Comparison of ENCODE assay signal across 8 cellular contexts in the genomic region with DNA sequence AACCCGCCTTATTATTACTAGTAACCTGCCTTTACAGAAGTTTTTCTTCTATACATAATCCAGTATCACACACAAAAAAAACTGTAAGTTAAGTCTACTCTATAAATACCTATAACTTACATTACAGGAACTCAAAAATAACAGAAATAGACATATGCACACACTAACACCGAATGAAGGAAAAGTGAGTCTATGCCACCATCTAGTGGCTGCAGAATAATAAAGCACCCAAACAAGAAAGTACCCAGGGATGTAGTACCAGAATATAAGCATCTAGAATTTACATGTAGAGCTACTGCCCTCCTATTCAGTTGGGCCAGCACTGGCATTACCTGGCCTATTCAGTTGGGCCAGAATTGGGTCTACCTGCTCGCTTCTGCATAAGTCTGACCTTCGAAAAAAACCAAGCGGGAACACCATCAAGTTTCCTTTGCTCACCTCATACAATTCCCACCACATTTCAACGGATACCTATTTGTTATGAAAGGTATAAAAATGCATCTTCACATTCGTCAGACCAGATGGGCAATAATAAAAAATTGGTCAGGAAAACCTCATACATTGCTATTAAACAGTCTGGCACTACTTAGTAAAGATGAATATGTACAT. TPM values are rescaled to one million over a fixed set of nuclear protein-coding genes. Genes with fewer than 3 reads are reported as not detected.
DNase-seq lines count a peak whose midpoint lies in the region; ATAC-seq and TF ChIP-seq lines count a peak whose summit lies in the region.

No MANE protein-coding gene starts in this region.

- no peak for TF ChIP-seq POLR2A in esophagus muscularis mucosa (IDR thresholded peaks at IDR 0.05; ENCODE audit: low read depth)

- no peak for TF ChIP-seq EP300 in esophagus muscularis mucosa (IDR thresholded peaks at IDR 0.05)

- H3K36me3 Mint-ChIP-seq in T-helper 17 cell (ENCODE audit: low read depth) (no peaks in the 10 kb centered on the region), osteocyte (ENCODE audit: unreplicated experiment) (no peaks in the 10 kb centered on the region)

- peaks cover 1 to 12% (median 7%) of the 10 kb centered on the region in 4 donors for H3K4me1 ChIP-seq in esophagus muscularis mucosa

- peak; percentile 60 to 70 (median 67) for TF ChIP-seq CTCF in esophagus muscularis mucosa (IDR thresholded peaks at IDR 0.05)
- TF ChIP-seq CTCF in osteocyte (IDR thresholded peaks at IDR 0.05): peak; percentile 80

- H3K4me3 ChIP-seq in esophagus muscularis mucosa: no peak overlapping the region

- H3K27me3 Mint-ChIP-seq in T-helper 17 cell (no peaks in the 10 kb centered on the region), osteocyte (ENCODE audit: unreplicated experiment) (peaks cover 11% of the 10 kb centered on the region)

- in situ Hi-C loops in Caki2 (cut with HindIII; ENCODE audit: low pct_unique_long_range_greater_than_20kb, low sequenced_read_pairs): no loop called here

- no peaks in the 10 kb centered on the region for H3K27me3 ChIP-seq in esophagus muscularis mucosa

- H3K27ac ChIP-seq in esophagus muscularis mucosa (replicated peaks in 1 of 4): no peak overlapping the region

- H3K4me1 Mint-ChIP-seq in T-helper 17 cell (peaks cover 13% of the 10 kb centered on the region), osteocyte (ENCODE audit: unreplicated experiment) (peaks cover 18% of the 10 kb centered on the region)

- peak; percentile 45 for DNase-seq in Caki2 (ENCODE audit: low read depth)
- DNase-seq in NCI-H1930 (lab: John Stamatoyannopoulos, UW): peak; percentile 31 to 41
- DNase-seq in T-helper 17 cell: peak in 1 of 3 donors; percentile 13
- DNase-seq in esophagus muscularis mucosa (ENCODE audit: extremely low spot score): no peak
- no peak for DNase-seq in osteocyte (ENCODE audit: extremely low spot score, unreplicated experiment)
- DNase-seq in sciatic nerve (ENCODE audit: low spot score): no peak

- H3K9me3 ChIP-seq in T-helper 17 cell (ENCODE audit: control insufficient read depth, low read length, poor library complexity, severe bottlenecking): no peaks in the 10 kb centered on the region
- no peaks in the 10 kb centered on the region for H3K9me3 ChIP-seq in esophagus muscularis mucosa

- intact Hi-C loops in esophagus muscularis mucosa (cut with DNase I) (loop anchor here (5.0 to 10.0 kb wide), 2 partner anchors 356 to 649 kb away; a partner anchor contains a TSS), sciatic nerve (cut with DNase I) (no loop called here)

- H3K9me3 Mint-ChIP-seq in osteocyte (ENCODE audit: unreplicated experiment): no peaks in the 10 kb centered on the region

- WGBS in esophagus muscularis mucosa: 24% methylated on average over 7 of the region's 7 CpGs

- H3K27ac Mint-ChIP-seq in T-helper 17 cell (no peak overlapping the region), osteocyte (ENCODE audit: unreplicated experiment) (no peak overlapping the region)

- H3K4me3 Mint-ChIP-seq in T-helper 17 cell (no peak overlapping the region), osteocyte (ENCODE audit: unreplicated experiment) (no peak overlapping the region)

- H3K36me3 ChIP-seq in esophagus muscularis mucosa: no peaks in the 10 kb centered on the region

- peak; percentile 41 for ATAC-seq in GM18868 (IDR thresholded peaks at IDR 0.05; ENCODE audit: unreplicated experiment)
- ATAC-seq in HG03025 (IDR thresholded peaks at IDR 0.05; ENCODE audit: low FRiP score, unreplicated experiment): peak; percentile 38
- peak; percentile 28 for ATAC-seq in T-helper 17 cell
- no peak for ATAC-seq in sciatic nerve

RNA-seq across cellular contexts. Expression of a gene that starts 4.0 kb away (rescaled TPM):
- total RNA-seq in Caki2 (2014; rRNA removed; shearing (Covaris generic); ENCODE audit: low replicate concordance): 14.8 and 23.0 TPM in 2 replicates
- total RNA-seq in T-helper 17 cell: 1 to 10 TPM; 8.3 to 8.8 TPM
- total RNA-seq in esophagus muscularis mucosa: 10 to 100 TPM; 19.0 to 33.3 (median 29.7) TPM
- 23.7 and 27.4 TPM in 2 replicates for total RNA-seq in osteocyte
- 28.9 TPM for total RNA-seq in sciatic nerve

RNA-seq across cellular contexts. Expression of a gene that starts 20.4 kb away (rescaled TPM):
- 2.4 TPM in 1 of 2 replicates, not detected in the other for total RNA-seq in Caki2 (2014; rRNA removed; shearing (Covaris generic); ENCODE audit: low replicate concordance)
- total RNA-seq in T-helper 17 cell: 1 to 10 TPM; 1.1 to 1.5 TPM
- 1 to 10 TPM in 3 of 4 donors, under 1 TPM in 1; 0.42 to 5.1 (median 2.9) TPM for total RNA-seq in esophagus muscularis mucosa
- total RNA-seq in osteocyte: 3.1 TPM in 2 replicates
- 5.7 TPM for total RNA-seq in sciatic nerve

RNA-seq across cellular contexts. Expression of a gene that starts 49.2 kb away (rescaled TPM):
- total RNA-seq in Caki2 (2014; rRNA removed; shearing (Covaris generic); ENCODE audit: low replicate concordance): not detected in 2 replicates
- total RNA-seq in T-helper 17 cell (not detected), esophagus muscularis mucosa (not detected), osteocyte (not detected in 2 replicates), sciatic nerve (not detected)

Comparison
In these comparisons a context has a peak if more than half of its experiments do, and no peak if none do; other contexts are left out.
1. DNase-seq: peak in Caki2 (single experiment) and NCI-H1930 (2 of 2); none in esophagus muscularis mucosa (single experiment), osteocyte (single experiment) and sciatic nerve (single experiment).